In genomic region chr19:13095393-13095784, GRCh38 we compare ENCODE assay signal across 12 cellular contexts. TPM values are rescaled to one million over a fixed set of nuclear protein-coding genes. Genes with fewer than 3 reads are reported as not detected.
DNase-seq lines count a peak whose midpoint lies in the region; ATAC-seq, FAIRE-seq and TF ChIP-seq lines count a peak whose summit lies in the region.
"Had no signal": no experiment of that assay in that cellular context is flagged by ENCODE, and none has a peak within 500 bp of the region (broad histone marks: within the 10 kb centered on the region; RNA-seq: fewer than 3 reads in every experiment).

No MANE protein-coding gene starts in this region.

- TF ChIP-seq POLR2A in GM12891 (IDR thresholded peaks at IDR 0.05; ENCODE audit: low read depth, low read length) (no peak), spleen (IDR thresholded peaks at IDR 0.05) (peak in 1 of 3 donors; percentile 56)

- peak; percentile 91 for FAIRE-seq in GM12891 (lab: Jason Lieb, UNC)

- ATAC-seq in activated CD4-positive, CD25-positive, alpha-beta regulatory T cell treated with anti-CD3 and anti-CD28 coated beads, Interleukin-2, amount 50 U/mL, for 24 hours, result no peak
- ATAC-seq: naive thymus-derived CD8-positive, alpha-beta T cell had no signal

- peaks cover 20 to 73% (median 67%) of the 10 kb centered on the region in 6 donors for H3K4me1 ChIP-seq in spleen

- H3K27me3 ChIP-seq in spleen (replicated peaks in 1 of 7), result peaks cover 0 to 41% (median 0%) of the 10 kb centered on the region in 7 donors

- H3K4me3 ChIP-seq in spleen, result peak overlapping the region in 7 of 8 donors; percentile 28 to 88 (median 61)

- peaks cover 0 to 22% (median under 1%) of the 10 kb centered on the region in 6 donors for H3K36me3 ChIP-seq in spleen

- no peaks in the 10 kb centered on the region for H3K9me3 ChIP-seq in spleen

- intact Hi-C loops in spleen (cut with DNase I; ENCODE audit: low total_unique reads), result loop anchor here (2.0 kb wide), 1 partner anchor 113 kb away; no protein-coding TSS in a partner anchor

- no peak for TF ChIP-seq CTCF in spleen (IDR thresholded peaks at IDR 0.05 in 8 of 11, conservative IDR thresholded peaks at IDR 0.05 in 3 of 11)

- 20 to 37% (median 26%) methylated on average over 16 to 25 of the region's 25 CpGs for WGBS in spleen, 5 donors

- H3K27ac ChIP-seq in spleen, result peak overlapping the region; percentile 60 to 99 (median 97)

- no peak for DNase-seq in GM12891 (ENCODE audit: insufficient read length, low spot score)
- peak; percentile 69 for DNase-seq in NCI-H510A (lab: John Stamatoyannopoulos, UW)
- DNase-seq in germinal center (ENCODE audit: low spot score), result peak; percentile 72
- DNase-seq in spleen, result peak; percentile 94
- DNase-seq in DMS53 (lab: John Stamatoyannopoulos, UW), result no peak
- no peak for DNase-seq in SHP77 treated with DMSO at 0.1 percent for 48 hours (lab: John Stamatoyannopoulos, UW)
- DNase-seq in middle frontal gyrus (ENCODE audit: extremely low spot score, low spot score), result no peak
- DNase-seq: activated CD4-positive, alpha-beta T cell treated with anti-CD3 and anti-CD28 coated beads for 1 hour; amygdala; stimulated activated CD4-positive, alpha-beta T cell treated with anti-CD3 and anti-CD28 coated beads, Interleukin-4, amount 100 ng/mL, for 4 hours had no signal

TF ChIP-seq in GM12891, 5 proteins besides CTCF, POLR2A, EP300 and RAD21:
- TF ChIP-seq SPI1 (IDR thresholded peaks at IDR 0.05; ENCODE audit: low read depth, low read length) (peak; percentile 69), POLR2AphosphoS5 (IDR thresholded peaks at IDR 0.05; ENCODE audit: low read depth, low read length) (no peak)

RNA-seq across cellular contexts. Expression of gene LYL1, which starts 7.3 kb away (rescaled TPM):
- polyA plus RNA-seq in GM12891 (2012; ENCODE audit: low read depth, missing spikeins), result 5.6 TPM
- total RNA-seq in spleen, result 10 to 100 TPM; 35.5 to 69.4 (median 50.0) TPM
- polyA plus RNA-seq in spleen, result 10 to 100 TPM; 63.7 to 86.9 (median 68.0) TPM

RNA-seq across cellular contexts. Expression of gene TRMT1, which starts 21.2 kb away (rescaled TPM):
- polyA plus RNA-seq in GM12891 (2012; ENCODE audit: low read depth, missing spikeins), result 39.2 TPM
- total RNA-seq in spleen, result 10 to 100 TPM; 27.7 to 72.8 (median 37.5) TPM
- polyA plus RNA-seq in spleen, result 100 to 1,000 TPM in 2 of 3 donors, 10 to 100 TPM in 1; 76.2 to 109 (median 107) TPM

RNA-seq across cellular contexts. Expression of gene NACC1, which starts 22.7 kb away (rescaled TPM):
- 24.0 TPM for polyA plus RNA-seq in GM12891 (2012; ENCODE audit: low read depth, missing spikeins)
- total RNA-seq in spleen, result 10 to 100 TPM; 22.0 to 47.0 (median 37.7) TPM
- 10 to 100 TPM in 1 of 3 donors, 1 to 10 TPM in 2; 5.5 to 32.8 (median 7.1) TPM for polyA plus RNA-seq in spleen

RNA-seq across cellular contexts. Expression of gene STX10, which starts 54.8 kb away (rescaled TPM):
- polyA plus RNA-seq in GM12891 (2012; ENCODE audit: low read depth, missing spikeins), result 42.4 TPM
- total RNA-seq in spleen, result 10 to 100 TPM; 43.8 to 89.5 (median 55.8) TPM
- 10 to 100 TPM; 78.3 to 98.0 (median 93.7) TPM for polyA plus RNA-seq in spleen

RNA-seq across cellular contexts. Expression of gene IER2, which starts 54.8 kb away (rescaled TPM):
- polyA plus RNA-seq in GM12891 (2012; ENCODE audit: low read depth, missing spikeins), result 61.4 TPM
- total RNA-seq in spleen, result 100 to 1,000 TPM in 4 of 7 donors, 10 to 100 TPM in 3; 59.7 to 131 (median 104) TPM
- polyA plus RNA-seq in spleen, result 10 to 100 TPM; 56.7 to 92.2 (median 76.6) TPM

Comparison
In these comparisons a context has a peak if more than half of its experiments do, and no peak if none do; other contexts are left out.
1. DNase-seq: peak in NCI-H510A (single experiment), germinal center (single experiment) and spleen (single experiment); none in GM12891 (single experiment), DMS53 (single experiment), SHP77 treated with DMSO at 0.1 percent for 48 hours (single experiment) and middle frontal gyrus (single experiment).